In the genomic region with DNA sequence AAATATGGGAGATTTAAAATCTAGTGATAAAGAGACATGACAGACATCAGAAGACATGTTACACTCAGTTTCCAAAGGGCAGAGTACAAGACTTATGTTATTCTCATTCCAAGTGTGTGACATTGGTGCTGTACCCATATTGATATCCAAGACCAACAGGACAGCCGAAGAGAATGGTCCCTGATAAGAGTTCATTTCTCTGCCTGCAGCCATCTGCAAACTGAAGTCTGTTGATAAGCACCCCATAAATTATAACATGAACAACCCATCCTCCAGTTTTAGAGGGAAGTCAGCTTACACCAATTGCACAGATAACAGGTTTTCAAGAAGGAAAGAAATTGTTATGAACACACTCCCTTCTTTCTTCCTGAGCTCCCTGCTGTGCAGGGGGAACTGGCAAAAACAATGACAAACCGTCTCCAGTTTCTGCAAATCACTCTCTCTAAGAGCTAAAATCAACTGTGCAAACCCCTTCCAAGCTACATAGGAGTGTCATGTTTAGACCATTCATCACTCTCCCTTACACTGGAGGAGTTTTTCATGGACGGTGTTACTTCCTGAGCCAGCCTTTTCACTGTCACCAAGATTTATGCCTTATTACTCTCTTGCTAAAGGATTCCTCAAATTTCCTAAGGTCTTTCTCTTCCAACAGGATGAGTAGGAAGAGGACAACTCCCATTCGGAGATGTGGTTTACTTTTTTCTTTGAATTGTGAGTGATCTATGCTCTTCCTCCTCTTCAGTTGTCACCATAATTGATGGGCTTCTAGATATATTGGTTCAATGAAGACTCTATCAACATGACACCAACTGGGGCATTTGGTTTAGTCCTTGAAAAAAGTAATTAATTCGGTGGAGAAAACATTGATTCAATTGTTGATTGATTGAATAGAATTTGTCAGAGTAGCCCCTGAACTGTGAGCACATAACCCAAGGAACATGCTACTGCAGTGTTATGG, we compare ENCODE assay signal across 1 cellular context.
TF ChIP-seq lines count a peak whose summit lies in the region.

No MANE protein-coding gene starts in this region.

TF ChIP-seq in K562, 482 proteins besides CTCF, POLR2A, EP300 and RAD21 (continued from another document and continues in another):
- peak; percentile 10; the same call in 1 of the 2 replicates for TF ChIP-seq EHMT2 (IDR thresholded peaks at IDR 0.05)
- TF ChIP-seq SMAD4 (CRISPR knock-in tag; conservative IDR thresholded peaks at IDR 0.05), result peak; percentile 97
- TF ChIP-seq ZNF124 (CRISPR knock-in tag; IDR thresholded peaks at IDR 0.05), result no peak
- TF ChIP-seq PRDM10 (IDR thresholded peaks at IDR 0.05; ENCODE audit: partially characterized antibody), result peak; percentile 86
- TF ChIP-seq MEF2D (tag; conservative IDR thresholded peaks at IDR 0.05; ENCODE audit: low read depth), result peak; percentile 90
- TF ChIP-seq, protein P1, sequence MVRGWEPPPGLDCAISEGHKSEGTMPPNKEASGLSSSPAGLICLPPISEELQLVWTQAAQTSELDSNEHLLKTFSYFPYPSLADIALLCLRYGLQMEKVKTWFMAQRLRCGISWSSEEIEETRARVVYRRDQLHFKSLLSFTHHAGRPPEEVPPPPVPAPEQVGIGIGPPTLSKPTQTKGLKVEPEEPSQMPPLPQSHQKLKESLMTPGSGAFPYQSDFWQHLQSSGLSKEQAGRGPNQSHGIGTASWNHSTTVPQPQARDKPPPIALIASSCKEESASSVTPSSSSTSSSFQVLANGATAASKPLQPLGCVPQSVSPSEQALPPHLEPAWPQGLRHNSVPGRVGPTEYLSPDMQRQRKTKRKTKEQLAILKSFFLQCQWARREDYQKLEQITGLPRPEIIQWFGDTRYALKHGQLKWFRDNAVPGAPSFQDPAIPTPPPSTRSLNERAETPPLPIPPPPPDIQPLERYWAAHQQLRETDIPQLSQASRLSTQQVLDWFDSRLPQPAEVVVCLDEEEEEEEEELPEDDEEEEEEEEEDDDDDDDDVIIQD (CRISPR knock-in tag; IDR thresholded peaks at IDR 0.05), result no peak
- TF ChIP-seq CREB1 (IDR thresholded peaks at IDR 0.05), result peak; percentile 79
- no peak for TF ChIP-seq CREB1 (CRISPR knock-in tag; IDR thresholded peaks at IDR 0.05)
- peak; percentile 95 for TF ChIP-seq ZNF766 (CRISPR knock-in tag; conservative IDR thresholded peaks at IDR 0.05)
- peak; percentile 73 for TF ChIP-seq BRD9 (IDR thresholded peaks at IDR 0.05; ENCODE audit: low read depth, partially characterized antibody)
- no peak for TF ChIP-seq TCF7 (IDR thresholded peaks at IDR 0.05; ENCODE audit: borderline replicate concordance)
- TF ChIP-seq BRCA1 (IDR thresholded peaks at IDR 0.05), result no peak
- no peak for TF ChIP-seq BRCA1 (CRISPR knock-in tag; IDR thresholded peaks at IDR 0.05)
- TF ChIP-seq ZNF41 (CRISPR knock-in tag; conservative IDR thresholded peaks at IDR 0.05), result no peak
- TF ChIP-seq ZNF165 (CRISPR knock-in tag; IDR thresholded peaks at IDR 0.05; ENCODE audit: borderline replicate concordance), result no peak
- TF ChIP-seq THAP12 (CRISPR knock-in tag; IDR thresholded peaks at IDR 0.05), result no peak
- no peak for TF ChIP-seq RFX7 (CRISPR knock-in tag; IDR thresholded peaks at IDR 0.05)
- TF ChIP-seq ZFX (CRISPR knock-in tag; IDR thresholded peaks at IDR 0.05), result no peak
- no peak for TF ChIP-seq ZNF511 (CRISPR knock-in tag; IDR thresholded peaks at IDR 0.05)
- TF ChIP-seq ARNT (IDR thresholded peaks at IDR 0.05), result peak; percentile 89 to 97
- no peak for TF ChIP-seq ZBTB49 (CRISPR knock-in tag; IDR thresholded peaks at IDR 0.05; ENCODE audit: borderline replicate concordance)
- TF ChIP-seq ZKSCAN8 (CRISPR knock-in tag; IDR thresholded peaks at IDR 0.05), result peak; percentile 93
- TF ChIP-seq DNMT1 (IDR thresholded peaks at IDR 0.05), result no peak
- no peak for TF ChIP-seq ZNF277 (CRISPR knock-in tag; IDR thresholded peaks at IDR 0.05; ENCODE audit: borderline replicate concordance)
- TF ChIP-seq MYBL2 (IDR thresholded peaks at IDR 0.05; ENCODE audit: low read depth), result peak; percentile 49; the same call in 1 of the 2 replicates
- no peak for TF ChIP-seq MYBL2 (CRISPR knock-in tag; IDR thresholded peaks at IDR 0.05; ENCODE audit: borderline replicate concordance)
- peak; percentile 89 for TF ChIP-seq GATAD2A (IDR thresholded peaks at IDR 0.05)
- TF ChIP-seq HEY1 (CRISPR knock-in tag; IDR thresholded peaks at IDR 0.05; ENCODE audit: borderline replicate concordance), result peak; percentile 72; the same call in 1 of the 2 replicates
- TF ChIP-seq TEAD4 (IDR thresholded peaks at IDR 0.05; ENCODE audit: low read length), result peak; percentile 99
- TF ChIP-seq TEAD4 (CRISPR knock-in tag; IDR thresholded peaks at IDR 0.05; ENCODE audit: borderline replicate concordance), result no peak
- no peak; the same call in 1 of the 2 replicates for TF ChIP-seq L3MBTL2 (IDR thresholded peaks at IDR 0.05)
- TF ChIP-seq C11orf30 (IDR thresholded peaks at IDR 0.05; ENCODE audit: low read depth), result peak; percentile 77
- no peak for TF ChIP-seq SAFB (IDR thresholded peaks at IDR 0.05; ENCODE audit: borderline replicate concordance, low read depth, low read length)
- TF ChIP-seq GTF2A2 (tag; IDR thresholded peaks at IDR 0.05), result no peak
- no peak for TF ChIP-seq TEAD2 (tag; IDR thresholded peaks at IDR 0.05)
- no peak; the same call in 1 of the 2 replicates for TF ChIP-seq MITF (IDR thresholded peaks at IDR 0.05)
- TF ChIP-seq NFE2L1 (tag; IDR thresholded peaks at IDR 0.05; ENCODE audit: borderline replicate concordance, low read depth), result no peak
- TF ChIP-seq TCF7L2 (IDR thresholded peaks at IDR 0.05; ENCODE audit: low read depth, low read length), result no peak
- 0 out of 2 replicates have a peak, but pooled peaks have one; percentile 47 for TF ChIP-seq XRCC5 (IDR thresholded peaks at IDR 0.05; ENCODE audit: low read depth, low read length)
- no peak for TF ChIP-seq ZBTB1 (CRISPR knock-in tag; IDR thresholded peaks at IDR 0.05; ENCODE audit: borderline replicate concordance, low read depth)
- TF ChIP-seq GABPB1 (CRISPR knock-in tag; IDR thresholded peaks at IDR 0.05), result no peak
- peak; percentile 98 for TF ChIP-seq TRIM24 (IDR thresholded peaks at IDR 0.05)
- no peak for TF ChIP-seq PHF8 (IDR thresholded peaks at IDR 0.05; ENCODE audit: borderline replicate concordance, low read length)
